8 cellular contexts compared by ENCODE assay signal in genomic region chr9:21831841-21832509, GRCh38. TPM values are rescaled to one million over a fixed set of nuclear protein-coding genes. Genes with fewer than 3 reads are reported as not detected.
DNase-seq lines count a peak whose midpoint lies in the region; ATAC-seq lines count a peak whose summit lies in the region.

No MANE protein-coding gene starts in this region.

- H3K9me3 Mint-ChIP-seq in dendritic cell treated with granulocyte-macrophage colony-stimulating factor and Interleukin-4, amounts not matched to agents 40 ng/mL and 50 ng/mL, for 4 days, result no peaks in the 10 kb centered on the region

- H3K36me3 Mint-ChIP-seq in dendritic cell treated with granulocyte-macrophage colony-stimulating factor and Interleukin-4, amounts not matched to agents 40 ng/mL and 50 ng/mL, for 4 days (ENCODE audit: low read depth), result peaks cover 67% of the 10 kb centered on the region

- ATAC-seq in GM18511 (IDR thresholded peaks at IDR 0.05; ENCODE audit: unreplicated experiment), result peak; percentile 56

- peaks cover 2% of the 10 kb centered on the region for H3K27me3 Mint-ChIP-seq in dendritic cell treated with granulocyte-macrophage colony-stimulating factor and Interleukin-4, amounts not matched to agents 40 ng/mL and 50 ng/mL, for 4 days

- H3K27ac ChIP-seq in GM23248, result peak overlapping the region; percentile 91
- no peak overlapping the region for H3K27ac ChIP-seq in substantia nigra (ENCODE audit: low read depth, low read length, poor library complexity, severe bottlenecking)

- no peaks in the 10 kb centered on the region for H3K9me2 ChIP-seq in GM23248 (ENCODE audit: insufficient read depth)

- peaks cover 43% of the 10 kb centered on the region for H3K4me1 ChIP-seq in GM23248 (ENCODE audit: insufficient read depth)

- no peaks in the 10 kb centered on the region for H4K20me1 ChIP-seq in GM23248 (ENCODE audit: insufficient read depth)

- 5 to 7% methylated on average over 8 of the region's 8 CpGs for WGBS in GM23248 (ENCODE audit: low coverage in 1 of 2, low lambda C conversion rate in 2 of 2, missing lambda C conversion rate in 2 of 2), 2 experiments

- H3K9ac ChIP-seq in GM23248, result peak overlapping the region; percentile 60

- peaks cover 59% of the 10 kb centered on the region for H3F3A ChIP-seq in GM23248 (ENCODE audit: insufficient read depth)

- peak overlapping the region; percentile 8; the same call in 1 of the 2 replicates for H2AFZ ChIP-seq in GM23248

- in situ Hi-C loops in GM23248 (cut with MboI), result no loop called here

- DNase-seq in GM23248 (peak; percentile 95), MG63 (peak; percentile 89), skeletal muscle cell (ENCODE audit: low read depth) (peak; percentile 77), superior temporal gyrus (ENCODE audit: extremely low spot score) (no peak), NCI-H146 treated with DMSO at 0.1 percent for 48 hours (lab: John Stamatoyannopoulos, UW; ENCODE audit: unreplicated experiment) (no peak), substantia nigra (lab: John Stamatoyannopoulos, UW) (no peak)

- H3K4me1 Mint-ChIP-seq in dendritic cell treated with granulocyte-macrophage colony-stimulating factor and Interleukin-4, amounts not matched to agents 40 ng/mL and 50 ng/mL, for 4 days (ENCODE audit: low read depth), result peaks cover 49% of the 10 kb centered on the region

- H3K9me3 ChIP-seq in GM23248 (ENCODE audit: low read depth) (no peaks in the 10 kb centered on the region), MG63 (no peaks in the 10 kb centered on the region)

- no peaks in the 10 kb centered on the region for H3K27me3 ChIP-seq in GM23248 (replicated peaks; ENCODE audit: insufficient read depth)
- H3K27me3 ChIP-seq in MG63, result no peaks in the 10 kb centered on the region

- peak overlapping the region; percentile 49 for H3K4me2 ChIP-seq in GM23248 (ENCODE audit: unreplicated experiment)

- H3K36me3 ChIP-seq in GM23248 (ENCODE audit: low read depth) (peaks cover 20% of the 10 kb centered on the region; the same call in 1 of the 2 replicates), MG63 (peaks cover 94% of the 10 kb centered on the region)

- no peak overlapping the region for H3K4me3 Mint-ChIP-seq in dendritic cell treated with granulocyte-macrophage colony-stimulating factor and Interleukin-4, amounts not matched to agents 40 ng/mL and 50 ng/mL, for 4 days

- H3K27ac Mint-ChIP-seq in dendritic cell treated with granulocyte-macrophage colony-stimulating factor and Interleukin-4, amounts not matched to agents 40 ng/mL and 50 ng/mL, for 4 days, result peak overlapping the region; percentile 72

- peaks cover 74% of the 10 kb centered on the region for H3K79me2 ChIP-seq in GM23248 (ENCODE audit: insufficient read depth)

- intact Hi-C loops in dendritic cell treated with granulocyte-macrophage colony-stimulating factor and Interleukin-4, amounts not matched to agents 40 ng/mL and 50 ng/mL, for 4 days (cut with micrococcal nuclease), result no loop called here

- H3K4me3 ChIP-seq in GM23248 (no peak overlapping the region), MG63 (no peak overlapping the region), skeletal muscle cell (ENCODE audit: low read depth, low read length) (no peak overlapping the region)

RNA-seq across cellular contexts. Expression of gene MTAP, which starts 29.5 kb away (rescaled TPM):
- total RNA-seq in GM23248 (2014; rRNA removed; shearing (Covaris generic)), result 26.7 and 29.8 TPM in 2 replicates
- polyA plus RNA-seq in GM23248 (2016; fragmentation: Nextera tagmentation; extraction: Ambion mirVana), result 44.8 and 47.8 TPM in 2 replicates
- 37.1 and 133 TPM in 2 replicates for total RNA-seq in MG63 (2014; rRNA removed; shearing (Covaris generic); ENCODE audit: low replicate concordance)

Comparison
In these comparisons a context has a peak if more than half of its experiments do, and no peak if none do; other contexts are left out.
1. DNase-seq: peak in GM23248 (single experiment), MG63 (single experiment) and skeletal muscle cell (single experiment); none in superior temporal gyrus (single experiment), NCI-H146 treated with DMSO at 0.1 percent for 48 hours (single experiment) and substantia nigra (0 of 49).